34 cellular contexts compared by ENCODE assay signal in genomic region chr1:51631747-51632146, GRCh38.
"Had no signal": no experiment of that assay in that cellular context is flagged by ENCODE, and none has a peak within 500 bp of the region (broad histone marks: within the 10 kb centered on the region; RNA-seq: fewer than 3 reads in every experiment).

No MANE protein-coding gene starts in this region.

- ATAC-seq: activated naive CD4-positive, alpha-beta T cell treated with anti-CD3 and anti-CD28 coated beads, Interleukin-2, amount 50 U/mL, for 72 hours; activated naive CD8-positive, alpha-beta T cell treated with anti-CD3 and anti-CD28 coated beads, Interleukin-2, amount 50 U/mL, for 24 hours; activated T-cell treated with anti-CD3 and anti-CD28 coated beads, Interleukin-2, amount 50 U/mL, for 4 hours; activated T-cell treated with anti-CD3 and anti-CD28 coated beads, Interleukin-2, amount 50 U/mL, for 72 hours; activated T-helper 17 cell treated with anti-CD3 and anti-CD28 coated beads, Interleukin-2, amount 50 U/mL, for 72 hours; body of pancreas had no signal

- H3K4me1 ChIP-seq: breast epithelium had no signal

- H3K27me3 ChIP-seq: adrenal gland, ascending aorta, body of pancreas, brain microvascular endothelial cell, breast epithelium, cardiac muscle cell had no signal

- H3K9me3 ChIP-seq: adrenal gland, ascending aorta, body of pancreas, breast epithelium had no signal

- DNase-seq: activated effector memory CD4-positive, alpha-beta T cell treated with anti-CD3 and anti-CD28 coated beads, Interleukin-2, amount 50 U/mL, for 16 hours; activated effector memory CD4-positive, alpha-beta T cell treated with Interleukin-2 at 50 U/mL for 16 hours; activated gamma-delta T cell; activated gamma-delta T cell treated with Interleukin-2 at 50 U/mL for 16 hours; activated naive CD4-positive, alpha-beta T cell; activated naive CD4-positive, alpha-beta T cell treated with anti-CD3 and anti-CD28 coated beads for 36 hours; activated naive CD4-positive, alpha-beta T cell treated with anti-CD3 and anti-CD28 coated beads, Interleukin-2, amount 10 ng/mL, durations not matched to agents 7 days and 5 days; activated naive CD4-positive, alpha-beta T cell treated with anti-CD3 and anti-CD28 coated beads, Interleukin-2, amount 50 U/mL, for 16 hours; activated naive CD4-positive, alpha-beta T cell treated with Interleukin-2 at 50 U/mL for 16 hours; activated naive CD8-positive, alpha-beta T cell treated with anti-CD3 and anti-CD28 coated beads for 36 hours; activated naive CD8-positive, alpha-beta T cell treated with anti-CD3 and anti-CD28 coated beads, Interleukin-2, amount 10 ng/mL, durations not matched to agents 7 days and 5 days; activated naive CD8-positive, alpha-beta T cell treated with anti-CD3 and anti-CD28 coated beads, Interleukin-2, amount 50 U/mL, for 24 hours; activated T-cell treated with anti-CD3 and anti-CD28 coated beads, Interleukin-2, amount 50 U/mL, for 1 hour; activated T-cell treated with anti-CD3 and anti-CD28 coated beads, Interleukin-2, amount 50 U/mL, for 24 hours; activated T-cell treated with anti-CD3 and anti-CD28 coated beads, Interleukin-2, amount 50 U/mL, for 4 hours; activated T-cell treated with anti-CD3 and anti-CD28 coated beads, Interleukin-2, amount 50 U/mL, for 48 hours; activated T-cell treated with anti-CD3 and anti-CD28 coated beads, Interleukin-2, amount 50 U/mL, for 72 hours; adrenal gland; amniotic stem cell; amygdala; anterior cingulate cortex; aorta; body of pancreas; brain microvascular endothelial cell; caudate nucleus; central memory CD4-positive, alpha-beta T cell; cerebellar nuclear complex had no signal

- H3K36me3 ChIP-seq: adrenal gland, ascending aorta, brain microvascular endothelial cell, breast epithelium, cardiac muscle cell had no signal

- FAIRE-seq: astrocyte, bronchial epithelial cell had no signal

- H3K4me3 ChIP-seq: adrenal gland, ascending aorta, body of pancreas, breast epithelium, cardiac muscle cell had no signal

- H3K27ac ChIP-seq: adrenal gland, body of pancreas, brain microvascular endothelial cell, breast epithelium, cardiac muscle cell had no signal
